8 cellular contexts compared by ENCODE assay signal in the genomic region with DNA sequence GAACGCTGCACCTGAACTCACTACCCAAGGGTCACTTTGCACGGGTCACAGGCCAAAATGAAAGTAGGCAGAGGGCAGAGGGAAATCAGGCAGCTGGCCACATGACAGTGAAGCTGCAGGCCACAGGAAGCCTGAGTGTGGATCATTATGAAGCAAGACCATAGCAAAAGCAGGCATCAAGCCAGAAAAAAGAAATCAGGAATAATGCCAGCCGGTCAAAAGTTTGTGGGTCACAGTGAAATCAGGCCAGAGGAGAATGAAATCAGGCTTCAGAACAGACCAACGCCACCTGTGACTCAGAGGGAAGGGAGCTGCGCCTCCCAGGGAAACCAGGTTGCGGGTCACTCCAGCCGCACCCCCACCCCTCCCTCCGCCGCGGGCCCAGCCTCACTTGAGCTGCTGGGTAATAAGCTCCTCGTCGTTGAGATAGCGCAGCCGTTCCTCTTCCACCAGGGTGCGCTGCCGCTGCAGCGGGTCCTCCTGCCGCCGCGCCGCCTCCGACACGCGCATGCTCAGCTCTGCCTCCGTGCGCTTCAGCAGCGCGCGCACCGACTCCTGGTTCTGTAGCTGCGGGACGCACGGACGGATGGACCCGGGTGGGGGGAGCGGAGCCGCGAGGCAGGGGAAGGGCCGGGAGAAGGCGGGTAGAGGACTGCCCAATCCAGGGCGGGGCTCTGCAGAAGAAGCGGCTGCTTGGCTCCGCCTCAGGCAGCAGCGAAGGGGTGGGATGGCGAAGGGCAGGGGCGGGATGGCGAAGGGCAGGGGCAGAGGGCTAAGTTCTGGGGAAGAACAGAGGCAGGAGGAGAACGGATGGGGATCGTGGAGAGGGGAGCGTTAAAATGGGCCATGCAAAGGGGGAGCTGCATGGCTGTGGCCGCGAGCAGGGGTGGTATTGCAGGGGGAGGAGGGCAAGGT. TPM values are rescaled to one million over a fixed set of nuclear protein-coding genes. Genes with fewer than 3 reads are reported as not detected.
DNase-seq lines count a peak whose midpoint lies in the region; ATAC-seq and FAIRE-seq lines count a peak whose summit lies in the region.

No MANE protein-coding gene starts in this region.

- H3K4me1 ChIP-seq in small intestine (ENCODE audit: control insufficient read depth in 2 of 2, insufficient read depth in 1 of 2, low read depth in 1 of 2, low read length in 1 of 2), result peaks cover 2% of the 10 kb centered on the region in 2 donors

- WGBS in small intestine, 3 donors, result 2 to 3% (median 3%) methylated on average over 51 to 52 of the region's 52 CpGs

- H3K36me3 Mint-ChIP-seq in immature natural killer cell, result no peaks in the 10 kb centered on the region

- H3K9me3 ChIP-seq in small intestine (ENCODE audit: control insufficient read depth, low read depth), result no peaks in the 10 kb centered on the region

- no peaks in the 10 kb centered on the region for H3K36me3 ChIP-seq in small intestine (ENCODE audit: control insufficient read depth in 2 of 2, insufficient read depth in 2 of 2, low read length in 2 of 2)

- no peaks in the 10 kb centered on the region for H3K9me3 Mint-ChIP-seq in immature natural killer cell

- peaks cover 11 to 19% (median 12%) of the 10 kb centered on the region in 3 donors for H3K27me3 Mint-ChIP-seq in immature natural killer cell (ENCODE audit: low read depth in 3 of 3)

- peak overlapping the region; percentile 27 to 44 for H3K4me3 ChIP-seq in small intestine (ENCODE audit: low read depth in 1 of 2, low read length in 2 of 2)

- peaks cover 3 to 26% of the 10 kb centered on the region in 2 donors for H3K27me3 ChIP-seq in small intestine (ENCODE audit: control insufficient read depth in 2 of 2, insufficient read depth in 2 of 2, low read length in 2 of 2)

- peaks cover 17 to 23% of the 10 kb centered on the region in 2 donors for H3K4me1 Mint-ChIP-seq in immature natural killer cell

- DNase-seq in NCI-H226 (peak; percentile 93), caudate nucleus (lab: John Stamatoyannopoulos, UW) (peak in 58 of 61 donors; percentile 58 to 94 (median 83)), immature natural killer cell (peak; percentile 81 to 87 (median 86)), small intestine (peak; percentile 93)
- peak; percentile 77 to 85 (median 78) for DNase-seq in activated CD4-positive, CD25-positive, alpha-beta regulatory T cell (lab: John Stamatoyannopoulos, UW)

- H3K27ac ChIP-seq in caudate nucleus (ENCODE audit: low read depth, low read length) (peak overlapping the region; percentile 60), small intestine (ENCODE audit: low read depth in 1 of 2, low read length in 1 of 2) (no peak overlapping the region)

- H3K27ac Mint-ChIP-seq in immature natural killer cell, result peak overlapping the region in 1 of 6 donors; percentile 17

- H3K4me3 Mint-ChIP-seq in immature natural killer cell, result peak overlapping the region; percentile 89 to 97 (median 94)

- no peak for FAIRE-seq in small intestine (lab: Jason Lieb, UNC)

- ATAC-seq in GM18498 (IDR thresholded peaks at IDR 0.05; ENCODE audit: unreplicated experiment) (peak; percentile 69), HG03196 (IDR thresholded peaks at IDR 0.05; ENCODE audit: unreplicated experiment) (peak; percentile 74), HG03520 (IDR thresholded peaks at IDR 0.05; ENCODE audit: unreplicated experiment) (no peak)

RNA-seq across cellular contexts. Expression of gene SRCIN1, which starts 47.7 kb away (rescaled TPM):
- polyA plus RNA-seq in immature natural killer cell (not detected), small intestine (1 to 10 TPM in 1 of 3 donors, under 1 TPM in 2; 0.45 to 1.4 (median 0.54) TPM)
